ENCODE assay signal across 22 cellular contexts in the genomic region with DNA sequence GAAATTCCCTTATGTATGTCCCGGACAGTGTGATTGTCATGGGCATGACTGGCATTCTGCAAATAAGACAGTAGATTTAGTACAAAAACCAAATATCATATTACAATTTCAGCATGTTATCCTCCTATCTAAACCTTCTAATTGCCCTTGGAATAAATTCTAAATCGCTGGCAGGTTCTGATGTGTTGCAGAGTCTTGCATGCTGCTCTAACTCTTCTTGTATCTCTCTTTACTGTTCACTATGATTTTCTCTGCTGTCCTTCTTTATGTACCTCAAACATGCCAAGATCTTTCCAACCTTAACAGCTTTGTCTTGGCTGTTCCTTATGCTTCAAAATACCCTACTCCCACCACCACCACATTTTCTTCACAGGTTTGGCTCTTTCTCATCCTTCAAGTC. TPM values are rescaled to one million over a fixed set of nuclear protein-coding genes. Genes with fewer than 3 reads are reported as not detected.
DNase-seq lines count a peak whose midpoint lies in the region; ATAC-seq and TF ChIP-seq lines count a peak whose summit lies in the region.
"Had no signal": no experiment of that assay in that cellular context is flagged by ENCODE, and none has a peak within 500 bp of the region (broad histone marks: within the 10 kb centered on the region; RNA-seq: fewer than 3 reads in every experiment).

No MANE protein-coding gene starts in this region.

- POLR2A ChIA-PET in PC-3 (lab: Charles Lee; ENCODE audit: unreplicated experiment) = no interaction called here

- intact Hi-C loops in sigmoid colon (cut with DNase I) (no loop called here), PC-3 (cut with micrococcal nuclease) (no loop called here)

- H2AFZ ChIP-seq in PC-3 (ENCODE audit: low read length) = no peak overlapping the region
- H2AFZ ChIP-seq: GM23338 had no signal

- H4K20me1 ChIP-seq in PC-3 (ENCODE audit: low read length) = no peaks in the 10 kb centered on the region
- H4K20me1 ChIP-seq: BLaER1 treated with 17β-estradiol and CSF1 and Interleukin-3, amounts not matched to agents 10 nM and 100 nM had no signal

- H3K9me3 ChIP-seq in adipocyte (ENCODE audit: control insufficient read depth, low read length) (peaks cover 4% of the 10 kb centered on the region), sigmoid colon (no peaks in the 10 kb centered on the region), PC-3 (ENCODE audit: low read length) (no peaks in the 10 kb centered on the region)
- H3K9me3 ChIP-seq: A549, BE2C had no signal

- no peak for TF ChIP-seq EP300 in sigmoid colon (IDR thresholded peaks at IDR 0.05)

- H3K4me3 ChIP-seq in adipocyte (ENCODE audit: low read length) (no peak overlapping the region), sigmoid colon (peak overlapping the region in 1 of 4 donors; percentile 11), PC-3 (ENCODE audit: low read length) (no peak overlapping the region)
- H3K4me3 ChIP-seq: A549; BLaER1 treated with 17β-estradiol and CSF1 and Interleukin-3, amounts not matched to agents 10 nM and 100 nM; GM23338 had no signal

- no peak for TF ChIP-seq POLR2A in sigmoid colon (IDR thresholded peaks at IDR 0.05)

- H3K36me3 ChIP-seq in adipocyte (ENCODE audit: control insufficient read depth, insufficient read depth, low read length, severe bottlenecking) (no peaks in the 10 kb centered on the region), sigmoid colon (no peaks in the 10 kb centered on the region), PC-3 (ENCODE audit: low read depth, low read length) (no peaks in the 10 kb centered on the region)
- H3K36me3 ChIP-seq: BE2C; BLaER1 treated with 17β-estradiol and CSF1 and Interleukin-3, amounts not matched to agents 10 nM and 100 nM had no signal

- TF ChIP-seq CTCF in sigmoid colon (IDR thresholded peaks at IDR 0.05) = no peak
- no peak for TF ChIP-seq CTCF in PC-3 (conservative IDR thresholded peaks at IDR 0.05; ENCODE audit: low read depth, low read length)

- no peaks in the 10 kb centered on the region for H3F3A ChIP-seq in PC-3 (ENCODE audit: low read length, unreplicated experiment)

- H3K4me1 ChIP-seq in adipocyte (ENCODE audit: control insufficient read depth, insufficient read depth, low read length) = peaks cover 19% of the 10 kb centered on the region
- peaks cover 0 to 24% (median 16%) of the 10 kb centered on the region in 4 donors for H3K4me1 ChIP-seq in sigmoid colon
- no peaks in the 10 kb centered on the region for H3K4me1 ChIP-seq in PC-3 (ENCODE audit: insufficient read depth, low read length)
- H3K4me1 ChIP-seq: A549, BE2C had no signal

- 81 to 87% methylated on average over 2 of the region's 2 CpGs for WGBS in sigmoid colon, 2 donors

- no peak for ATAC-seq in PC-3
- ATAC-seq: A549, GM23338, HCT116 had no signal

- H3K4me2 ChIP-seq in PC-3 (ENCODE audit: low read length) = no peak overlapping the region
- H3K4me2 ChIP-seq: A549, GM23338 had no signal

- BruUV-seq in PC-3 (replicated peaks; lab: Mats Ljungman, UMichigan) = no TSS peak

- H3K9ac ChIP-seq in adipocyte (ENCODE audit: low read length) (peak overlapping the region; percentile 2), PC-3 (ENCODE audit: low read length) (no peak overlapping the region)
- H3K9ac ChIP-seq: BLaER1 treated with 17β-estradiol and CSF1 and Interleukin-3, amounts not matched to agents 10 nM and 100 nM had no signal

- H3K27me3 ChIP-seq in adipocyte (replicated peaks; ENCODE audit: control insufficient read depth, insufficient read depth, low read length) = no peaks in the 10 kb centered on the region
- H3K27me3 ChIP-seq in sigmoid colon = no peaks in the 10 kb centered on the region
- no peaks in the 10 kb centered on the region for H3K27me3 ChIP-seq in PC-3 (ENCODE audit: low read length)
- H3K27me3 ChIP-seq: BE2C; BLaER1 treated with 17β-estradiol and CSF1 and Interleukin-3, amounts not matched to agents 10 nM and 100 nM had no signal

- H3K79me2 ChIP-seq in PC-3 (ENCODE audit: low read length) = no peaks in the 10 kb centered on the region

- in situ Hi-C loops in G401 (cut with HindIII; ENCODE audit: low sequenced_read_pairs) = no loop called here

- CTCF ChIA-PET in PC-3 (lab: Charles Lee) = no interaction called here

- peak overlapping the region in 3 of 4 donors; percentile 60 to 74 (median 64) for H3K27ac ChIP-seq in sigmoid colon
- H3K27ac ChIP-seq in PC-3 (ENCODE audit: low read length) = no peak overlapping the region
- H3K27ac ChIP-seq: A549; BLaER1 treated with 17β-estradiol and CSF1 and Interleukin-3, amounts not matched to agents 10 nM and 100 nM had no signal

- H3K9me2 ChIP-seq in PC-3 (replicated peaks; ENCODE audit: low read length) = no peaks in the 10 kb centered on the region

- DNase-seq in G401 (ENCODE audit: low spot score) (peak; percentile 6), adipocyte (ENCODE audit: low read depth) (peak; percentile 42), inferior parietal cortex (ENCODE audit: extremely low spot score) (peak; percentile 27), sigmoid colon (no peak), PC-3 (no peak), DMS 273 (lab: John Stamatoyannopoulos, UW; ENCODE audit: unreplicated experiment) (no peak), SKM-1 treated with dmso at 0.1 percent for 144 hours (lab: John Stamatoyannopoulos, UW; ENCODE audit: unreplicated experiment) (no peak), midbrain (lab: John Stamatoyannopoulos, UW) (no peak)
- DNase-seq: 8988T; ACHN; AML-193; BE2C; CD4-positive, alpha-beta T cell; CD8-positive, alpha-beta memory T cell; DND-41; GF-D8; H9 had no signal

RNA-seq across cellular contexts. Expression of gene KCNIP4, which starts 43.0 kb away (rescaled TPM):
- total RNA-seq in G401 (2014; rRNA removed; shearing (Covaris generic)) = not detected in 2 replicates
- total RNA-seq in sigmoid colon (10 to 100 TPM in 3 of 4 donors, 1 to 10 TPM in 1; 9.1 to 28.5 (median 19.4) TPM), PC-3 (2014; rRNA removed) (not detected in 2 replicates)
- under 1 TPM in 2 of 3 donors, not detected in 1; 0.60 to 0.79 TPM for polyA plus RNA-seq in sigmoid colon
- total RNA-seq: CD4-positive, alpha-beta T cell; CD8-positive, alpha-beta memory T cell; H4; H9 had no signal
- polyA plus RNA-seq: A549 had no signal

Comparison
In these comparisons a context has a peak if more than half of its experiments do, and no peak if none do; other contexts are left out.
1. DNase-seq: peak in G401 (single experiment), adipocyte (single experiment) and inferior parietal cortex (single experiment); none in sigmoid colon (single experiment), PC-3 (single experiment), DMS 273 (single experiment), SKM-1 treated with dmso at 0.1 percent for 144 hours (single experiment) and midbrain (single experiment).
2. RNA of gene KCNIP4, which starts 43.0 kb away (total RNA-seq): 9.1 to 28.5 TPM in sigmoid colon; not detected in G401 and not detected in PC-3; every median in the first group is over 10 times any median in the second.